In the genomic region with DNA sequence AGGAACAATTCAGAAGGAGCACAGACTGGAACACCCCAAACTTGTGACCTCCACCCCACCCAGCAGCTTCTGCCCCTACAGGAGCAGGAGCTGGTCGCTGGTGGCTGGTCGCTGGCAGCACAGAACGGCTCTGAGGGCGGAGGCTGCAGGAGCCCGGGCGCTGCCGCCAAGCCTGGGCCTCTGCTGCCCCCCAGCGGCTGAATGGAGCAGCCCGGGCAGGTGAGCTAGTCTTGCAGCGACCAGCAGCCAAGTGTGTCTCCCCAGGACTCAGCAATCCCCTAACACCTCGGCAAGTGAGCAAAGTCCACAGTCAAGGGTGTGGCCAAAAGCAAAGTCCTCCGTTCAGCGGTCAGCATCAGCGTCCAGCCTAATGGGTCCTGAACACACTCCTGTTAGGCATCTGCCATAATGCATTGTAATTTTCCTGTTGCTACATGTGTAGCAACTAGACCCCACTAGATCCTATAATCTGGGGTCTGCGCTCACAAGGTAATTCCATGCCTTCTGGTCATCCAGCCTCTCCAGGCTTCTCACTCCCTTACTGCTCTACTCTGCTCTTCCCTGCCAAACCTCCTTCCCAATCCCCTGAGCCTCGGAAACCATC, we compare ENCODE assay signal across 9 cellular contexts. TPM values are rescaled to one million over a fixed set of nuclear protein-coding genes. Genes with fewer than 3 reads are reported as not detected.
DNase-seq lines count a peak whose midpoint lies in the region; ATAC-seq, FAIRE-seq and TF ChIP-seq lines count a peak whose summit lies in the region.
"Had no signal": no experiment of that assay in that cellular context is flagged by ENCODE, and none has a peak within 500 bp of the region (broad histone marks: within the 10 kb centered on the region; RNA-seq: fewer than 3 reads in every experiment).

No MANE protein-coding gene starts in this region.

- no peak for TF ChIP-seq EP300 in A549 (IDR thresholded peaks at IDR 0.05)

- ATAC-seq in A549: peak; percentile 92 to 99
- ATAC-seq in GM18867 (IDR thresholded peaks at IDR 0.05; ENCODE audit: unreplicated experiment): peak; percentile 76
- ATAC-seq in activated T-cell treated with anti-CD3 and anti-CD28 coated beads, Interleukin-2, amount 50 U/mL, for 72 hours (replicated peaks in 1 of 2): peak; percentile 88 to 92
- peak; percentile 80 for ATAC-seq in stimulated activated naive CD8-positive, alpha-beta T cell treated with anti-CD3 and anti-CD28 coated beads, Interleukin-15, Interleukin-2, amounts not matched to agents 100 U/mL and 50 U/mL, for 24 hours

- H3K9me3 Mint-ChIP-seq in activated T-cell treated with anti-CD3 and anti-CD28 coated beads, Interleukin-2, amount 50 U/mL, for 72 hours: no peaks in the 10 kb centered on the region
- H3K9me3 Mint-ChIP-seq in neural progenitor cell: no peaks in the 10 kb centered on the region
- H3K9me3 Mint-ChIP-seq: stimulated activated naive CD8-positive, alpha-beta T cell treated with anti-CD3 and anti-CD28 coated beads, Interleukin-15, Interleukin-2, amounts not matched to agents 100 ng/mL and 50 ng/mL, for 24 hours had no signal

- no peaks in the 10 kb centered on the region for H3K27me3 Mint-ChIP-seq in activated T-cell treated with anti-CD3 and anti-CD28 coated beads, Interleukin-2, amount 50 U/mL, for 72 hours (ENCODE audit: low read depth)
- peaks cover 22% of the 10 kb centered on the region for H3K27me3 Mint-ChIP-seq in neural progenitor cell (ENCODE audit: insufficient read depth, low read depth)

- H3K27ac Mint-ChIP-seq in activated T-cell treated with anti-CD3 and anti-CD28 coated beads, Interleukin-2, amount 50 U/mL, for 72 hours: no peak overlapping the region
- H3K27ac Mint-ChIP-seq in neural progenitor cell: no peak overlapping the region
- H3K27ac Mint-ChIP-seq: stimulated activated naive CD8-positive, alpha-beta T cell treated with anti-CD3 and anti-CD28 coated beads, Interleukin-15, Interleukin-2, amounts not matched to agents 100 ng/mL and 50 ng/mL, for 24 hours had no signal

- H3K4me2 ChIP-seq in A549 (peak overlapping the region; percentile 29; the same call in 1 of the 3 replicates), neural progenitor cell (no peak overlapping the region)

- DNase-seq in A549 (ENCODE audit: low read depth in 1 of 2, low spot score in 1 of 2) (peak; percentile 56 to 69), KBM-7 (peak; percentile 69), Peyer's patch (peak; percentile 59 to 91 (median 91)), fibroblast of peridontal ligament (ENCODE audit: extremely low read depth) (peak; percentile 43), neural progenitor cell (ENCODE audit: low spot score) (peak; percentile 89)
- peak; percentile 79 to 88 for DNase-seq in activated T-cell treated with anti-CD3 and anti-CD28 coated beads, Interleukin-2, amount 50 U/mL, for 72 hours
- peak; percentile 91 for DNase-seq in stimulated activated naive CD8-positive, alpha-beta T cell treated with anti-CD3 and anti-CD28 coated beads, Interleukin-15, Interleukin-2, amounts not matched to agents 100 U/mL and 50 U/mL, for 24 hours

- TF ChIP-seq POLR2A in A549 (IDR thresholded peaks at IDR 0.05; ENCODE audit: low read length) (no peak), Peyer's patch (IDR thresholded peaks at IDR 0.05) (no peak)

- no peaks in the 10 kb centered on the region for H3K4me1 ChIP-seq in A549
- peaks cover 0 to 6% (median 0%) of the 10 kb centered on the region in 4 donors for H3K4me1 ChIP-seq in Peyer's patch
- H3K4me1 ChIP-seq in neural progenitor cell: peaks cover 13% of the 10 kb centered on the region

- no peaks in the 10 kb centered on the region for H3K27me3 ChIP-seq in Peyer's patch
- H3K27me3 ChIP-seq in neural progenitor cell: peaks cover 15% of the 10 kb centered on the region

- FAIRE-seq in A549 (lab: Jason Lieb, UNC): no peak

- no peak overlapping the region for H3K27ac ChIP-seq in A549
- no peak overlapping the region for H3K27ac ChIP-seq in Peyer's patch
- no peak overlapping the region for H3K27ac ChIP-seq in neural progenitor cell

- WGBS in A549 (ENCODE audit: missing lambda C conversion rate): 16% methylated on average over 6 of the region's 16 CpGs

- H3K4me3 Mint-ChIP-seq in activated T-cell treated with anti-CD3 and anti-CD28 coated beads, Interleukin-2, amount 50 U/mL, for 72 hours: no peak overlapping the region
- peak overlapping the region; percentile 5 for H3K4me3 Mint-ChIP-seq in neural progenitor cell
- H3K4me3 Mint-ChIP-seq: stimulated activated naive CD8-positive, alpha-beta T cell treated with anti-CD3 and anti-CD28 coated beads, Interleukin-15, Interleukin-2, amounts not matched to agents 100 ng/mL and 50 ng/mL, for 24 hours had no signal

- TF ChIP-seq CTCF in A549 (IDR thresholded peaks at IDR 0.05): peak; percentile 76
- peak; percentile 54 to 97 (median 92) for TF ChIP-seq CTCF in Peyer's patch (IDR thresholded peaks at IDR 0.05)
- TF ChIP-seq CTCF in neural progenitor cell (IDR thresholded peaks at IDR 0.05): peak; percentile 89

- CTCF ChIA-PET in A549 (lab: Yijun Ruan, JAX): interaction anchor here (0.7 to 3.9 kb wide), 30 partner anchors 9 to 1126 kb away, joined by 3 to 35 read pairs (median 4); partner anchors contain the start of gene GJB5

- H3K4me3 ChIP-seq in A549: no peak overlapping the region
- H3K4me3 ChIP-seq in Peyer's patch: no peak overlapping the region
- no peak overlapping the region for H3K4me3 ChIP-seq in neural progenitor cell

- POLR2A ChIA-PET in A549 (lab: Yijun Ruan, JAX): no interaction called here

- peaks cover 10% of the 10 kb centered on the region for H3F3A ChIP-seq in neural progenitor cell (ENCODE audit: low read depth)

- H3K9me3 ChIP-seq in A549 (no peaks in the 10 kb centered on the region), Peyer's patch (no peaks in the 10 kb centered on the region), neural progenitor cell (ENCODE audit: low read depth) (no peaks in the 10 kb centered on the region)

- no peak overlapping the region for H3K9ac ChIP-seq in neural progenitor cell

- H2AFZ ChIP-seq in neural progenitor cell (replicated peaks): no peak overlapping the region

- H4K20me1 ChIP-seq in neural progenitor cell (ENCODE audit: low read depth): no peaks in the 10 kb centered on the region

- H3K36me3 ChIP-seq in Peyer's patch (no peaks in the 10 kb centered on the region), neural progenitor cell (no peaks in the 10 kb centered on the region)

- no peaks in the 10 kb centered on the region for H3K4me1 Mint-ChIP-seq in activated T-cell treated with anti-CD3 and anti-CD28 coated beads, Interleukin-2, amount 50 U/mL, for 72 hours (ENCODE audit: low read depth)
- peaks cover 28% of the 10 kb centered on the region for H3K4me1 Mint-ChIP-seq in neural progenitor cell

- in situ Hi-C loops in KBM-7 (cut with MboI; ENCODE audit: low pct_unique_long_range_greater_than_20kb, low sequenced_read_pairs): no loop called here

- H3K36me3 Mint-ChIP-seq in activated T-cell treated with anti-CD3 and anti-CD28 coated beads, Interleukin-2, amount 50 U/mL, for 72 hours (ENCODE audit: insufficient read depth in 2 of 2): no peaks in the 10 kb centered on the region
- no peaks in the 10 kb centered on the region for H3K36me3 Mint-ChIP-seq in neural progenitor cell

- peak; percentile 82 to 87 for TF ChIP-seq RAD21 in A549 (conservative IDR thresholded peaks at IDR 0.05 in 1 of 2, IDR thresholded peaks at IDR 0.05 in 1 of 2)

- no peaks in the 10 kb centered on the region for H3K79me2 ChIP-seq in neural progenitor cell (ENCODE audit: low read depth)

TF ChIP-seq in A549, 52 proteins besides CTCF, POLR2A, EP300 and RAD21 (continues in another document):
- peak; percentile 7 for TF ChIP-seq ZFP36 (IDR thresholded peaks at IDR 0.05; ENCODE audit: borderline replicate concordance, partially characterized antibody)

RNA-seq across cellular contexts. Expression of gene GJB5, which starts 12.1 kb away (rescaled TPM):
- polyA plus RNA-seq in A549 (2011; rRNA removed) (0.11 and 0.16 TPM in 2 replicates), A549 (2017; fragmentation: RNase III; extraction: RNeasy Plus Mini Kit Qiagen cat#74134 plus additional on column Dnase treatment) (0.09 to 0.15 TPM in 2 of 3 replicates, not detected in the other)
- polyA plus RNA-seq in A549 (2012; cell fraction: cytosol; rRNA removed): 0.04 and 0.08 TPM in 2 replicates
- polyA plus RNA-seq in A549 (2012; cell fraction: nucleus; rRNA removed): 0.05 TPM in 1 of 2 replicates, not detected in the other
- not detected in 2 replicates for polyA minus RNA-seq in A549 (2011; rRNA and poly(A)+ RNA removed)
- total RNA-seq in Peyer's patch (not detected), neural progenitor cell (ENCODE audit: low replicate concordance) (not detected in 2 replicates)
- total RNA-seq in activated T-cell treated with anti-CD3 and anti-CD28 coated beads, Interleukin-2, amount 50 U/mL, for 72 hours: not detected

RNA-seq across cellular contexts. Expression of gene GJB4, which starts 16.8 kb away (rescaled TPM):
- polyA plus RNA-seq in A549 (2011; rRNA removed): 0.07 TPM in 1 of 2 replicates, not detected in the other
- 0.03 and 0.04 TPM in 2 replicates for polyA plus RNA-seq in A549 (2012; cell fraction: cytosol; rRNA removed)
- 0.05 TPM in 1 of 2 replicates, not detected in the other for polyA plus RNA-seq in A549 (2012; cell fraction: nucleus; rRNA removed)
- polyA plus RNA-seq in A549 (2017; fragmentation: RNase III; extraction: RNeasy Plus Mini Kit Qiagen cat#74134 plus additional on column Dnase treatment): 0.04 to 0.07 TPM in 2 of 3 replicates, not detected in the other
- 0.12 TPM in 1 of 2 replicates, not detected in the other for polyA minus RNA-seq in A549 (2011; rRNA and poly(A)+ RNA removed)
- not detected for total RNA-seq in Peyer's patch
- total RNA-seq in activated T-cell treated with anti-CD3 and anti-CD28 coated beads, Interleukin-2, amount 50 U/mL, for 72 hours: not detected
- total RNA-seq in neural progenitor cell (ENCODE audit: low replicate concordance): not detected in 2 replicates

RNA-seq across cellular contexts. Expression of gene GJB3, which starts 38.2 kb away (rescaled TPM):
- polyA plus RNA-seq in A549 (2011; rRNA removed): 0.50 and 0.81 TPM in 2 replicates
- polyA plus RNA-seq in A549 (2012; cell fraction: cytosol; rRNA removed): 0.62 and 0.71 TPM in 2 replicates
- 0.60 and 1.0 TPM in 2 replicates for polyA plus RNA-seq in A549 (2012; cell fraction: nucleus; rRNA removed)
- 0.75 to 0.84 TPM (median 0.76 TPM) in 3 replicates for polyA plus RNA-seq in A549 (2017; fragmentation: RNase III; extraction: RNeasy Plus Mini Kit Qiagen cat#74134 plus additional on column Dnase treatment)
- 0.88 and 1.2 TPM in 2 replicates for polyA minus RNA-seq in A549 (2011; rRNA and poly(A)+ RNA removed)
- 1 to 10 TPM in 3 of 4 donors, not detected in 1; 1.5 to 1.9 (median 1.7) TPM for total RNA-seq in Peyer's patch
- not detected for total RNA-seq in activated T-cell treated with anti-CD3 and anti-CD28 coated beads, Interleukin-2, amount 50 U/mL, for 72 hours
- total RNA-seq in neural progenitor cell (ENCODE audit: low replicate concordance): not detected in 2 replicates

RNA-seq across cellular contexts. Expression of gene GJA4, which starts 50.0 kb away (rescaled TPM):
- polyA plus RNA-seq in A549 (2011; rRNA removed) (not detected in 2 replicates), A549 (2017; fragmentation: RNase III; extraction: RNeasy Plus Mini Kit Qiagen cat#74134 plus additional on column Dnase treatment) (not detected in 3 replicates)
- polyA plus RNA-seq in A549 (2012; cell fraction: cytosol; rRNA removed): not detected in 2 replicates
- not detected in 2 replicates for polyA plus RNA-seq in A549 (2012; cell fraction: nucleus; rRNA removed)
- not detected in 2 replicates for polyA minus RNA-seq in A549 (2011; rRNA and poly(A)+ RNA removed)
- total RNA-seq in Peyer's patch (1 to 10 TPM; 2.5 to 6.1 (median 4.3) TPM), neural progenitor cell (ENCODE audit: low replicate concordance) (not detected in 2 replicates)
- total RNA-seq in activated T-cell treated with anti-CD3 and anti-CD28 coated beads, Interleukin-2, amount 50 U/mL, for 72 hours: under 1 TPM; 0.17 to 0.44 TPM
